2 cellular contexts compared by ENCODE assay signal in genomic region chr20:60102665-60103210, GRCh38.
TF ChIP-seq lines count a peak whose summit lies in the region.

No MANE protein-coding gene starts in this region.

TF ChIP-seq in A549, 52 proteins besides CTCF, POLR2A, EP300 and RAD21:
- peak; percentile 97 for TF ChIP-seq MAFK (IDR thresholded peaks at IDR 0.05; ENCODE audit: partially characterized antibody)
- no peak for TF ChIP-seq ZFP36 (IDR thresholded peaks at IDR 0.05; ENCODE audit: borderline replicate concordance, partially characterized antibody)

TF ChIP-seq in GM12878, 131 proteins besides CTCF, POLR2A, EP300 and RAD21:
- no peak for TF ChIP-seq STAT1 (conservative IDR thresholded peaks at IDR 0.05)
- TF ChIP-seq ZBTB40 (IDR thresholded peaks at IDR 0.05; ENCODE audit: borderline replicate concordance) = peak; percentile 36; the same call in 1 of the 2 replicates
